ENCODE assay signal across 1 cellular context in the genomic region with DNA sequence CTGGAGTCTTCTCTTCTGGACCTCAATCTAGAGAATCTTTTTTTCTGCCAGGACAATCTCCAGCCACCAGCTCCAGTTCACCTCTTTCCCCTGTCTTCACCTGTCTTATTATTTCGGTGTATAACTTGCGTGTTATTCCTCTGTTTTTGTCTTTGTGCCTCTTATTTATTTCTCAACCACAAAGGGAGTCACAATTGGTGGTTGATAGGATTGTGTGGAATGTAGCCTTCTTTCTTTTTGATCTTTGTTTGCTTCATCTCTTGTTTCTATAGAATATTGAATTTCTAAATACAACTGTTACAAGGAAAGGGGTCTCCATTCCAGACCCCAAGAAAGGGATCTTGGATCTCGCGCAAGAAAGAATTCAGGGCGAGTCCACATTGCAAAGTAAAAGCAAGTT.
TF ChIP-seq lines count a peak whose summit lies in the region.

No MANE protein-coding gene starts in this region.

TF ChIP-seq in H1, 55 proteins besides CTCF, POLR2A, EP300 and RAD21:
- TF ChIP-seq ASH2L (IDR thresholded peaks at IDR 0.05; ENCODE audit: low read length) (no peak), YY1 (IDR thresholded peaks at IDR 0.05; ENCODE audit: low read depth, low read length) (no peak), ZNF274 (IDR thresholded peaks at IDR 0.05; ENCODE audit: borderline replicate concordance, extremely low read depth, low read length) (no peak), RNF2 (IDR thresholded peaks at IDR 0.05; ENCODE audit: borderline replicate concordance, low read depth, low read length, missing control alignments, poor library complexity, severe bottlenecking) (no peak), SUZ12 (IDR thresholded peaks at IDR 0.05; ENCODE audit: low read length) (no peak), BCL11A (IDR thresholded peaks at IDR 0.05; ENCODE audit: low read depth in 2 of 2, low read length in 2 of 2) (no peak), CREB1 (IDR thresholded peaks at IDR 0.05) (no peak), JUND (IDR thresholded peaks at IDR 0.05; ENCODE audit: low read length) (no peak), E2F6 (IDR thresholded peaks at IDR 0.05) (no peak)
